In the genomic region with DNA sequence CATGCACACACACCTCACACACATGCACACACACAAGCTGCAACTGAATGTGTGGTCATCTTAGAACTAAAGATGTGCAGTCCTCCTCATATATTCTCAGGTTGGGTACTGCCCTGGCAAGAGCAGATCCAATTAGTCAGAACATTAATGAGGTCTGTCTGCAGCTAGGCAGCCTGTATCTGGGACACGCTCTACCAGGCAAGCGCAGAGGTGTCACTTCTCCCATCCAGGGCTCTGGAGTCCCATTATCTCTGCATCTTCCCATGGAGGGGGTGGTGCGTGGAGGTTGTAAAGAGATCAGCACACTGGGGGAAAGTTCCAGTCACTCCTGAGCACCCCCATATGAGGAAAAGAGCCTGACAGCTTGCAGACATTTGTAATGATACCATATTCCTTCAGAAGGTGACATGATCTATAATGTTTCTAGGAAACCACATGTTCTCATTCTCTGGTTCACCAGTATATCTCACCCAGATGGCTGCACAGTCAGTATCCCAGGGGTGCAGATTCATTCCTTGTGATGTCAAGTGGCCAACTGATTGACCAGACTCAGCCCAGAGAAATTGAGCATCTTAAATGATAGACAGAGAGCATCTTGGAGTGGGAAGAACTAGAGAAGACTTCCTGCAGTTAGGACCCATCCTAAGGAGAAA, we compare ENCODE assay signal across 15 cellular contexts.
"Had no signal": no experiment of that assay in that cellular context is flagged by ENCODE, and none has a peak within 500 bp of the region (broad histone marks: within the 10 kb centered on the region; RNA-seq: fewer than 3 reads in every experiment).

No MANE protein-coding gene starts in this region.

- H3K27me3 Mint-ChIP-seq: activated B cell treated with CpG ODN at 0.5 μM for 24 hours, type B pancreatic cell had no signal

- H3K9me3 ChIP-seq: psoas muscle, sigmoid colon had no signal

- H3K27ac Mint-ChIP-seq: activated B cell treated with CpG ODN at 0.5 μM for 24 hours; activated T-helper 2 cell treated with anti-CD3 and anti-CD28 coated beads, Interferon-gamma antibody, Interleukin-2, Interleukin-4, amounts not matched to agents 10 μg/mL and 5 μg/mL and 100 μg/mL, durations not matched to agents 14 hours and 24 hours and 36 hours; nephron; T-helper 1 cell treated with Interleukin-12 subunit alpha and Interleukin-12 subunit beta and Interleukin-4 antibody, amounts not matched to agents 30 μg/mL and 1 μg/mL, for 36 hours; type B pancreatic cell had no signal

- H3K27ac ChIP-seq: psoas muscle, sigmoid colon had no signal

- H3K9me3 Mint-ChIP-seq: activated B cell treated with CpG ODN at 0.5 μM for 24 hours; activated T-helper 2 cell treated with anti-CD3 and anti-CD28 coated beads, Interferon-gamma antibody, Interleukin-2, Interleukin-4, amounts not matched to agents 10 μg/mL and 5 μg/mL and 100 μg/mL, durations not matched to agents 14 hours and 24 hours and 36 hours; endodermal cell; nephron; T-helper 1 cell treated with Interleukin-12 subunit alpha and Interleukin-12 subunit beta and Interleukin-4 antibody, amounts not matched to agents 30 μg/mL and 1 μg/mL, for 36 hours; type B pancreatic cell had no signal

- H3K4me3 ChIP-seq: psoas muscle, sigmoid colon had no signal

- H3K4me3 Mint-ChIP-seq: activated B cell treated with CpG ODN at 0.5 μM for 24 hours; endodermal cell; nephron; T-helper 1 cell treated with Interleukin-12 subunit alpha and Interleukin-12 subunit beta and Interleukin-4 antibody, amounts not matched to agents 30 μg/mL and 1 μg/mL, for 36 hours; type B pancreatic cell had no signal

- FAIRE-seq: islet of Langerhans had no signal

- H3K36me3 Mint-ChIP-seq: type B pancreatic cell had no signal

- H3K4me1 ChIP-seq: psoas muscle had no signal

- H3K27me3 ChIP-seq: sigmoid colon had no signal

- DNase-seq: activated B cell treated with CpG ODN at 0.5 μM for 24 hours; activated CD4-positive, alpha-beta T cell treated with anti-CD3 and anti-CD28 coated beads, Interleukin-2, amount 50 U/mL, for 1 hour; activated naive CD4-positive, alpha-beta T cell treated with anti-CD3 and anti-CD28 coated beads, Interleukin-2, amount 50 U/mL, for 16 hours; endodermal cell; mammary epithelial cell; psoas muscle; sigmoid colon; stimulated activated CD4-positive, alpha-beta T cell treated with anti-CD3 and anti-CD28 coated beads, Interleukin-2, amount 100 ng/mL, for 24 hours; stimulated activated naive CD4-positive, alpha-beta T cell; substantia nigra had no signal

- H3K36me3 ChIP-seq: sigmoid colon had no signal
